In the genomic region with DNA sequence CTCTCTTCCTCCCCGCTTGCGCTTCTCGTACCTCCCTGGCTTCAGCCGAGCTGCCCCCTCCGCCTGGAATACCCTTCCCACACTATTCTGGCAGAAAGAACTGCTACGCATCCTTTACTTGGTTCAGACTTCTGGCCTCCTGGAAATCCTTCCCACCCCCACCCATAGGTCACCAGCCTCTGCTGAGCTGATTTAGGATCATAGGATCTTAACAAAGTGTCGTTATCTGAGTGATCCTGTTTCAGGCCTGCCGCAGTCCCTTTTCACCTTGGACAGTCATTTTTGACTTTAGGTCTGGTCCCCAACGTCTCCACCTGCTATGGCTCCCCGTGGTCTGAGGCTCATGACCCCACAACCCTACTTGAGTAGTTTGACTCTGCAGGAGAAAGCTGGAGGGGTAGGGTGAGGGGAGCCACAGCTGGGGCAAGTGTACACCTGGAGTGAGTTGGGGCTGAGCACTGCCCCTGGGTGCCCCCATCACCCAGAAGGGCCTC, we compare ENCODE assay signal across 1 cellular context.
TF ChIP-seq lines count a peak whose summit lies in the region.

No MANE protein-coding gene starts in this region.

TF ChIP-seq in SK-N-SH treated with all-trans-retinoic acid at 6 μM for 48 hours, 23 proteins besides CTCF, POLR2A, EP300 and RAD21 (continued from another document):
- TF ChIP-seq, protein P1, sequence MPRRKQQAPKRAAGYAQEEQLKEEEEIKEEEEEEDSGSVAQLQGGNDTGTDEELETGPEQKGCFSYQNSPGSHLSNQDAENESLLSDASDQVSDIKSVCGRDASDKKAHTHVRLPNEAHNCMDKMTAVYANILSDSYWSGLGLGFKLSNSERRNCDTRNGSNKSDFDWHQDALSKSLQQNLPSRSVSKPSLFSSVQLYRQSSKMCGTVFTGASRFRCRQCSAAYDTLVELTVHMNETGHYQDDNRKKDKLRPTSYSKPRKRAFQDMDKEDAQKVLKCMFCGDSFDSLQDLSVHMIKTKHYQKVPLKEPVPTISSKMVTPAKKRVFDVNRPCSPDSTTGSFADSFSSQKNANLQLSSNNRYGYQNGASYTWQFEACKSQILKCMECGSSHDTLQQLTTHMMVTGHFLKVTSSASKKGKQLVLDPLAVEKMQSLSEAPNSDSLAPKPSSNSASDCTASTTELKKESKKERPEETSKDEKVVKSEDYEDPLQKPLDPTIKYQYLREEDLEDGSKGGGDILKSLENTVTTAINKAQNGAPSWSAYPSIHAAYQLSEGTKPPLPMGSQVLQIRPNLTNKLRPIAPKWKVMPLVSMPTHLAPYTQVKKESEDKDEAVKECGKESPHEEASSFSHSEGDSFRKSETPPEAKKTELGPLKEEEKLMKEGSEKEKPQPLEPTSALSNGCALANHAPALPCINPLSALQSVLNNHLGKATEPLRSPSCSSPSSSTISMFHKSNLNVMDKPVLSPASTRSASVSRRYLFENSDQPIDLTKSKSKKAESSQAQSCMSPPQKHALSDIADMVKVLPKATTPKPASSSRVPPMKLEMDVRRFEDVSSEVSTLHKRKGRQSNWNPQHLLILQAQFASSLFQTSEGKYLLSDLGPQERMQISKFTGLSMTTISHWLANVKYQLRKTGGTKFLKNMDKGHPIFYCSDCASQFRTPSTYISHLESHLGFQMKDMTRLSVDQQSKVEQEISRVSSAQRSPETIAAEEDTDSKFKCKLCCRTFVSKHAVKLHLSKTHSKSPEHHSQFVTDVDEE (CRISPR knock-in tag; IDR thresholded peaks at IDR 0.05), result no peak
- TF ChIP-seq ARNTL (CRISPR knock-in tag; IDR thresholded peaks at IDR 0.05; ENCODE audit: borderline replicate concordance, low read depth) (no peak), ZFP30 (CRISPR knock-in tag; IDR thresholded peaks at IDR 0.05) (no peak), ESRRG (CRISPR knock-in tag; IDR thresholded peaks at IDR 0.05) (no peak), RARB (CRISPR knock-in tag; IDR thresholded peaks at IDR 0.05) (no peak), OSR1 (CRISPR knock-in tag; IDR thresholded peaks at IDR 0.05) (no peak)
